1 cellular context compared by ENCODE assay signal in the genomic region with DNA sequence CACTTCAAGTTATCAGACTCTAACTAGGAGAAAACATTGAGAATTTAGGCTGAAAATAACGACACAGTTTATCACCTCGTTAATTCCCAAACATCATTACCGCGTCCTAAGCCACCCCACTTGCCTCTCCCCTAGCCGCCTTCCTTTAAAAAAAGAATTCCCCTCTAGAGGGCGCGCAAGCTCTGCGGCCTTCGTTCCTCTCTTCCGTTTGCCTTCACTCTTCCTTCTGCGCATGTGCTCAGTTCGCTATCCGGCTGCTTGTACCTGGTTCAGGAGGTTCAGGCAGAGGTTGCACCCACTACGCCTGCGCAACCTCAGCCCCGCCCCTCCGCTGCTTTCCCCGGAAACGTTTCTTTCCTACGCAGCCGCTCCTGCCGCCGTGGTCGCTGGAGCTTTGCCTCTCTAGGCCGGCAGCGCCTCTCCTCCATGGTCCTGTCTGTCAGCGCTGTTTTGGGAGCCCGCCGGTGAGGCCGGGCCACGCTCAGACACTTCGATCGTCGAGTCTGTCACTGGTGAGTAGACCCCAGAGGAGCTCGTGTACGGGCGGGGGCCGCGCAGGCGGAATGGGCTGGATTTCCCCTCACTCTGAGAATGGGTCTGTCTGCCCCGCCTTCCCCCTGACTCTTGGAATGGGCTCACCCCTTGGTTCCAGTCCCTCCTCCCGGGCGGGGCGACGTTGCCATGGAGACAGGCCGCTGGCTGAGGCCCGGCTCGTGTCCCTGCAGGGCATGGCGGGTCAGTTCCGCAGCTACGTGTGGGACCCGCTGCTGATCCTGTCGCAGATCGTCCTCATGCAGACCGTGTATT.
TF ChIP-seq lines count a peak whose summit lies in the region.

A gene (plus strand): TSS at position 353 of the 807 bp plus-strand sequence. CDS start 376 bp downstream, at position 729.

TF ChIP-seq in K562, 482 proteins besides CTCF, POLR2A, EP300 and RAD21 (continued from another document and continues in another):
- peak; percentile 86 for TF ChIP-seq ZFX (CRISPR knock-in tag; IDR thresholded peaks at IDR 0.05)
- TF ChIP-seq GABPB1 (CRISPR knock-in tag; IDR thresholded peaks at IDR 0.05), result peak; percentile 90
- no peak for TF ChIP-seq KAT7 (CRISPR knock-in tag; IDR thresholded peaks at IDR 0.05; ENCODE audit: borderline replicate concordance)
- TF ChIP-seq RBBP5 (IDR thresholded peaks at IDR 0.05; ENCODE audit: borderline replicate concordance, insufficient read depth, low read length, poor library complexity, severe bottlenecking), result peak; percentile 61
- TF ChIP-seq ZNF583 (CRISPR knock-in tag; IDR thresholded peaks at IDR 0.05), result no peak
- TF ChIP-seq MTA2 (IDR thresholded peaks at IDR 0.05; ENCODE audit: low read depth), result no peak
- TF ChIP-seq TAF15 (IDR thresholded peaks at IDR 0.05; ENCODE audit: low read depth, low read length), result no peak
- TF ChIP-seq CXXC5 (CRISPR knock-in tag; IDR thresholded peaks at IDR 0.05), result peak; percentile 88
- TF ChIP-seq, protein P1, sequence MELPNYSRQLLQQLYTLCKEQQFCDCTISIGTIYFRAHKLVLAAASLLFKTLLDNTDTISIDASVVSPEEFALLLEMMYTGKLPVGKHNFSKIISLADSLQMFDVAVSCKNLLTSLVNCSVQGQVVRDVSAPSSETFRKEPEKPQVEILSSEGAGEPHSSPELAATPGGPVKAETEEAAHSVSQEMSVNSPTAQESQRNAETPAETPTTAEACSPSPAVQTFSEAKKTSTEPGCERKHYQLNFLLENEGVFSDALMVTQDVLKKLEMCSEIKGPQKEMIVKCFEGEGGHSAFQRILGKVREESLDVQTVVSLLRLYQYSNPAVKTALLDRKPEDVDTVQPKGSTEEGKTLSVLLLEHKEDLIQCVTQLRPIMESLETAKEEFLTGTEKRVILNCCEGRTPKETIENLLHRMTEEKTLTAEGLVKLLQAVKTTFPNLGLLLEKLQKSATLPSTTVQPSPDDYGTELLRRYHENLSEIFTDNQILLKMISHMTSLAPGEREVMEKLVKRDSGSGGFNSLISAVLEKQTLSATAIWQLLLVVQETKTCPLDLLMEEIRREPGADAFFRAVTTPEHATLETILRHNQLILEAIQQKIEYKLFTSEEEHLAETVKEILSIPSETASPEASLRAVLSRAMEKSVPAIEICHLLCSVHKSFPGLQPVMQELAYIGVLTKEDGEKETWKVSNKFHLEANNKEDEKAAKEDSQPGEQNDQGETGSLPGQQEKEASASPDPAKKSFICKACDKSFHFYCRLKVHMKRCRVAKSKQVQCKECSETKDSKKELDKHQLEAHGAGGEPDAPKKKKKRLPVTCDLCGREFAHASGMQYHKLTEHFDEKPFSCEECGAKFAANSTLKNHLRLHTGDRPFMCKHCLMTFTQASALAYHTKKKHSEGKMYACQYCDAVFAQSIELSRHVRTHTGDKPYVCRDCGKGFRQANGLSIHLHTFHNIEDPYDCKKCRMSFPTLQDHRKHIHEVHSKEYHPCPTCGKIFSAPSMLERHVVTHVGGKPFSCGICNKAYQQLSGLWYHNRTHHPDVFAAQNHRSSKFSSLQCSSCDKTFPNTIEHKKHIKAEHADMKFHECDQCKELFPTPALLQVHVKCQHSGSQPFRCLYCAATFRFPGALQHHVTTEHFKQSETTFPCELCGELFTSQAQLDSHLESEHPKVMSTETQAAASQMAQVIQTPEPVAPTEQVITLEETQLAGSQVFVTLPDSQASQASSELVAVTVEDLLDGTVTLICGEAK (IDR thresholded peaks at IDR 0.05), result peak; percentile 89
- TF ChIP-seq, protein P1 (CRISPR knock-in tag; IDR thresholded peaks at IDR 0.05), result no peak
- TF ChIP-seq ZNF444 (CRISPR knock-in tag; IDR thresholded peaks at IDR 0.05), result no peak
- TF ChIP-seq, protein P2, sequence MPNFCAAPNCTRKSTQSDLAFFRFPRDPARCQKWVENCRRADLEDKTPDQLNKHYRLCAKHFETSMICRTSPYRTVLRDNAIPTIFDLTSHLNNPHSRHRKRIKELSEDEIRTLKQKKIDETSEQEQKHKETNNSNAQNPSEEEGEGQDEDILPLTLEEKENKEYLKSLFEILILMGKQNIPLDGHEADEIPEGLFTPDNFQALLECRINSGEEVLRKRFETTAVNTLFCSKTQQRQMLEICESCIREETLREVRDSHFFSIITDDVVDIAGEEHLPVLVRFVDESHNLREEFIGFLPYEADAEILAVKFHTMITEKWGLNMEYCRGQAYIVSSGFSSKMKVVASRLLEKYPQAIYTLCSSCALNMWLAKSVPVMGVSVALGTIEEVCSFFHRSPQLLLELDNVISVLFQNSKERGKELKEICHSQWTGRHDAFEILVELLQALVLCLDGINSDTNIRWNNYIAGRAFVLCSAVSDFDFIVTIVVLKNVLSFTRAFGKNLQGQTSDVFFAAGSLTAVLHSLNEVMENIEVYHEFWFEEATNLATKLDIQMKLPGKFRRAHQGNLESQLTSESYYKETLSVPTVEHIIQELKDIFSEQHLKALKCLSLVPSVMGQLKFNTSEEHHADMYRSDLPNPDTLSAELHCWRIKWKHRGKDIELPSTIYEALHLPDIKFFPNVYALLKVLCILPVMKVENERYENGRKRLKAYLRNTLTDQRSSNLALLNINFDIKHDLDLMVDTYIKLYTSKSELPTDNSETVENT (CRISPR knock-in tag; IDR thresholded peaks at IDR 0.05), result peak; percentile 79; the same call in 1 of the 2 replicates
- no peak for TF ChIP-seq ZNF766 (CRISPR knock-in tag; conservative IDR thresholded peaks at IDR 0.05)
- peak; percentile 68 for TF ChIP-seq L3MBTL2 (IDR thresholded peaks at IDR 0.05)
- no peak; the same call in 1 of the 2 replicates for TF ChIP-seq SMARCE1 (IDR thresholded peaks at IDR 0.05)
- TF ChIP-seq, protein P3, sequence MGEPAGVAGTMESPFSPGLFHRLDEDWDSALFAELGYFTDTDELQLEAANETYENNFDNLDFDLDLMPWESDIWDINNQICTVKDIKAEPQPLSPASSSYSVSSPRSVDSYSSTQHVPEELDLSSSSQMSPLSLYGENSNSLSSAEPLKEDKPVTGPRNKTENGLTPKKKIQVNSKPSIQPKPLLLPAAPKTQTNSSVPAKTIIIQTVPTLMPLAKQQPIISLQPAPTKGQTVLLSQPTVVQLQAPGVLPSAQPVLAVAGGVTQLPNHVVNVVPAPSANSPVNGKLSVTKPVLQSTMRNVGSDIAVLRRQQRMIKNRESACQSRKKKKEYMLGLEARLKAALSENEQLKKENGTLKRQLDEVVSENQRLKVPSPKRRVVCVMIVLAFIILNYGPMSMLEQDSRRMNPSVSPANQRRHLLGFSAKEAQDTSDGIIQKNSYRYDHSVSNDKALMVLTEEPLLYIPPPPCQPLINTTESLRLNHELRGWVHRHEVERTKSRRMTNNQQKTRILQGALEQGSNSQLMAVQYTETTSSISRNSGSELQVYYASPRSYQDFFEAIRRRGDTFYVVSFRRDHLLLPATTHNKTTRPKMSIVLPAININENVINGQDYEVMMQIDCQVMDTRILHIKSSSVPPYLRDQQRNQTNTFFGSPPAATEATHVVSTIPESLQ (CRISPR knock-in tag; IDR thresholded peaks at IDR 0.05), result peak; percentile 36; the same call in 1 of the 2 replicates
- TF ChIP-seq, protein P4, sequence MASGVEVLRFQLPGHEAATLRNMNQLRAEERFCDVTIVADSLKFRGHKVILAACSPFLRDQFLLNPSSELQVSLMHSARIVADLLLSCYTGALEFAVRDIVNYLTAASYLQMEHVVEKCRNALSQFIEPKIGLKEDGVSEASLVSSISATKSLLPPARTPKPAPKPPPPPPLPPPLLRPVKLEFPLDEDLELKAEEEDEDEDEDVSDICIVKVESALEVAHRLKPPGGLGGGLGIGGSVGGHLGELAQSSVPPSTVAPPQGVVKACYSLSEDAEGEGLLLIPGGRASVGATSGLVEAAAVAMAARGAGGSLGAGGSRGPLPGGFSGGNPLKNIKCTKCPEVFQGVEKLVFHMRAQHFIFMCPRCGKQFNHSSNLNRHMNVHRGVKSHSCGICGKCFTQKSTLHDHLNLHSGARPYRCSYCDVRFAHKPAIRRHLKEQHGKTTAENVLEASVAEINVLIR (CRISPR knock-in tag; IDR thresholded peaks at IDR 0.05), result 0 out of 2 replicates have a peak, but pooled peaks have one; percentile 26
- no peak for TF ChIP-seq SAFB (IDR thresholded peaks at IDR 0.05; ENCODE audit: borderline replicate concordance, low read depth, low read length)
- peak; percentile 74 for TF ChIP-seq TAF9B (IDR thresholded peaks at IDR 0.05; ENCODE audit: partially characterized antibody)
- peak; percentile 94 for TF ChIP-seq HNRNPLL (IDR thresholded peaks at IDR 0.05; ENCODE audit: low read depth, low read length, poor library complexity, severe bottlenecking)
- TF ChIP-seq ZNF77 (CRISPR knock-in tag; IDR thresholded peaks at IDR 0.05), result no peak
- TF ChIP-seq, protein P5, sequence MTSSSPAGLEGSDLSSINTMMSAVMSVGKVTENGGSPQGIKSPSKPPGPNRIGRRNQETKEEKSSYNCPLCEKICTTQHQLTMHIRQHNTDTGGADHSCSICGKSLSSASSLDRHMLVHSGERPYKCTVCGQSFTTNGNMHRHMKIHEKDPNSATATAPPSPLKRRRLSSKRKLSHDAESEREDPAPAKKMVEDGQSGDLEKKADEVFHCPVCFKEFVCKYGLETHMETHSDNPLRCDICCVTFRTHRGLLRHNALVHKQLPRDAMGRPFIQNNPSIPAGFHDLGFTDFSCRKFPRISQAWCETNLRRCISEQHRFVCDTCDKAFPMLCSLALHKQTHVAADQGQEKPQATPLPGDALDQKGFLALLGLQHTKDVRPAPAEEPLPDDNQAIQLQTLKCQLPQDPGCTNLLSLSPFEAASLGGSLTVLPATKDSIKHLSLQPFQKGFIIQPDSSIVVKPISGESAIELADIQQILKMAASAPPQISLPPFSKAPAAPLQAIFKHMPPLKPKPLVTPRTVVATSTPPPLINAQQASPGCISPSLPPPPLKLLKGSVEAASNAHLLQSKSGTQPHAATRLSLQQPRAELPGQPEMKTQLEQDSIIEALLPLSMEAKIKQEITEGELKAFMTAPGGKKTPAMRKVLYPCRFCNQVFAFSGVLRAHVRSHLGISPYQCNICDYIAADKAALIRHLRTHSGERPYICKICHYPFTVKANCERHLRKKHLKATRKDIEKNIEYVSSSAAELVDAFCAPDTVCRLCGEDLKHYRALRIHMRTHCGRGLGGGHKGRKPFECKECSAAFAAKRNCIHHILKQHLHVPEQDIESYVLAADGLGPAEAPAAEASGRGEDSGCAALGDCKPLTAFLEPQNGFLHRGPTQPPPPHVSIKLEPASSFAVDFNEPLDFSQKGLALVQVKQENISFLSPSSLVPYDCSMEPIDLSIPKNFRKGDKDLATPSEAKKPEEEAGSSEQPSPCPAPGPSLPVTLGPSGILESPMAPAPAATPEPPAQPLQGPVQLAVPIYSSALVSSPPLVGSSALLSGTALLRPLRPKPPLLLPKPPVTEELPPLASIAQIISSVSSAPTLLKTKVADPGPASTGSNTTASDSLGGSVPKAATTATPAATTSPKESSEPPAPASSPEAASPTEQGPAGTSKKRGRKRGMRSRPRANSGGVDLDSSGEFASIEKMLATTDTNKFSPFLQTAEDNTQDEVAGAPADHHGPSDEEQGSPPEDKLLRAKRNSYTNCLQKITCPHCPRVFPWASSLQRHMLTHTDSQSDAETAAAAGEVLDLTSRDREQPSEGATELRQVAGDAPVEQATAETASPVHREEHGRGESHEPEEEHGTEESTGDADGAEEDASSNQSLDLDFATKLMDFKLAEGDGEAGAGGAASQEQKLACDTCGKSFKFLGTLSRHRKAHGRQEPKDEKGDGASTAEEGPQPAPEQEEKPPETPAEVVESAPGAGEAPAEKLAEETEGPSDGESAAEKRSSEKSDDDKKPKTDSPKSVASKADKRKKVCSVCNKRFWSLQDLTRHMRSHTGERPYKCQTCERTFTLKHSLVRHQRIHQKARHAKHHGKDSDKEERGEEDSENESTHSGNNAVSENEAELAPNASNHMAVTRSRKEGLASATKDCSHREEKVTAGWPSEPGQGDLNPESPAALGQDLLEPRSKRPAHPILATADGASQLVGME (CRISPR knock-in tag; IDR thresholded peaks at IDR 0.05), result no peak
- TF ChIP-seq SP2 (IDR thresholded peaks at IDR 0.05; ENCODE audit: extremely low read depth, low read depth, low read length, poor library complexity, severe bottlenecking), result peak; percentile 84
- TF ChIP-seq, protein P6, sequence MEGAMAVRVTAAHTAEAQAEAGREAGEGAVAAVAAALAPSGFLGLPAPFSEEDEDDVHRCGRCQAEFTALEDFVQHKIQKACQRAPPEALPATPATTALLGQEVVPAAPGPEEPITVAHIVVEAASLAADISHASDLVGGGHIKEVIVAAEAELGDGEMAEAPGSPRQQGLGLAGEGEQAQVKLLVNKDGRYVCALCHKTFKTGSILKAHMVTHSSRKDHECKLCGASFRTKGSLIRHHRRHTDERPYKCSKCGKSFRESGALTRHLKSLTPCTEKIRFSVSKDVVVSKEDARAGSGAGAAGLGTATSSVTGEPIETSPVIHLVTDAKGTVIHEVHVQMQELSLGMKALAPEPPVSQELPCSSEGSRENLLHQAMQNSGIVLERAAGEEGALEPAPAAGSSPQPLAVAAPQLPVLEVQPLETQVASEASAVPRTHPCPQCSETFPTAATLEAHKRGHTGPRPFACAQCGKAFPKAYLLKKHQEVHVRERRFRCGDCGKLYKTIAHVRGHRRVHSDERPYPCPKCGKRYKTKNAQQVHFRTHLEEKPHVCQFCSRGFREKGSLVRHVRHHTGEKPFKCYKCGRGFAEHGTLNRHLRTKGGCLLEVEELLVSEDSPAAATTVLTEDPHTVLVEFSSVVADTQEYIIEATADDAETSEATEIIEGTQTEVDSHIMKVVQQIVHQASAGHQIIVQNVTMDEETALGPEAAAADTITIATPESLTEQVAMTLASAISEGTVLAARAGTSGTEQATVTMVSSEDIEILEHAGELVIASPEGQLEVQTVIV (CRISPR knock-in tag; IDR thresholded peaks at IDR 0.05; ENCODE audit: borderline replicate concordance), result no peak
- TF ChIP-seq SRF (CRISPR knock-in tag; IDR thresholded peaks at IDR 0.05), result no peak
- no peak; the same call in 1 of the 2 replicates for TF ChIP-seq SMARCA4 (IDR thresholded peaks at IDR 0.05)
- TF ChIP-seq SMAD3 (CRISPR knock-in tag; conservative IDR thresholded peaks at IDR 0.05), result 0 out of 2 replicates have a peak, but pooled peaks have one; percentile 41
- no peak for TF ChIP-seq ZNF212 (CRISPR knock-in tag; IDR thresholded peaks at IDR 0.05)
- TF ChIP-seq NRF1 (conservative IDR thresholded peaks at IDR 0.05 in 1 of 2, IDR thresholded peaks at IDR 0.05 in 1 of 2), result peak; percentile 100
